Comparison of ENCODE assay signal across 9 cellular contexts in genomic region chr22:19757140-19757984, GRCh38. TPM values are rescaled to one million over a fixed set of nuclear protein-coding genes. Genes with fewer than 3 reads are reported as not detected.
DNase-seq lines count a peak whose midpoint lies in the region; ATAC-seq and TF ChIP-seq lines count a peak whose summit lies in the region.
"Had no signal": no experiment of that assay in that cellular context is flagged by ENCODE, and none has a peak within 500 bp of the region (broad histone marks: within the 10 kb centered on the region; RNA-seq: fewer than 3 reads in every experiment).

No MANE protein-coding gene starts in this region.

- no peak overlapping the region for H3K23ac ChIP-seq in mesenchymal stem cell (ENCODE audit: low read length in 2 of 2)

- H3K4me1 ChIP-seq in HUES48 (ENCODE audit: control insufficient read depth, insufficient read depth, low read length) (peaks cover 10% of the 10 kb centered on the region; the same call in 1 of the 2 replicates), mesenchymal stem cell (ENCODE audit: control insufficient read depth, insufficient read depth, low read depth, low read length) (peaks cover 36% of the 10 kb centered on the region)

- no peaks in the 10 kb centered on the region for H3K9me3 ChIP-seq in HUES48 (ENCODE audit: control insufficient read depth, insufficient read depth, low read length)
- H3K9me3 ChIP-seq in mesenchymal stem cell (ENCODE audit: control insufficient read depth, low read length), result no peaks in the 10 kb centered on the region

- H2BK12ac ChIP-seq in mesenchymal stem cell (ENCODE audit: low read length in 2 of 2), result no peak overlapping the region

- H3K36me3 Mint-ChIP-seq in activated CD8-positive, alpha-beta T cell treated with anti-CD3 and anti-CD28 coated beads for 36 hours (ENCODE audit: low read depth), result no peaks in the 10 kb centered on the region

- H4K8ac ChIP-seq in mesenchymal stem cell (ENCODE audit: low read length), result no peak overlapping the region

- CTCF ChIA-PET in activated CD8-positive, alpha-beta T cell treated with anti-CD3 and anti-CD28 coated beads for 36 hours (lab: Charles Lee), result interaction anchor here (1.0 to 2.4 kb wide), 5 partner anchors 12 to 154 kb away, joined by 3 to 13 read pairs (median 4); no protein-coding TSS in a partner anchor

- H2BK120ac ChIP-seq in mesenchymal stem cell (ENCODE audit: low read depth, low read length), result no peak overlapping the region

- no peak for TF ChIP-seq CTCF in activated CD8-positive, alpha-beta T cell treated with anti-CD3 and anti-CD28 coated beads for 36 hours (IDR thresholded peaks at IDR 0.05)

- no peak overlapping the region for H2AFZ ChIP-seq in mesenchymal stem cell (ENCODE audit: low read depth, low read length)

- peaks cover 28% of the 10 kb centered on the region for H3K4me1 Mint-ChIP-seq in activated CD8-positive, alpha-beta T cell treated with anti-CD3 and anti-CD28 coated beads for 36 hours (ENCODE audit: low read depth)

- POLR2A ChIA-PET in activated CD8-positive, alpha-beta T cell treated with anti-CD3 and anti-CD28 coated beads for 36 hours (lab: Charles Lee), result interaction anchor here (1.0 kb wide), 1 partner anchor 135 kb away, joined by 3 read pairs; no protein-coding TSS in a partner anchor

- H3K4me3 ChIP-seq in HUES48 (ENCODE audit: low read depth, low read length), result peak overlapping the region; percentile 30; the same call in 1 of the 2 replicates
- no peak overlapping the region for H3K4me3 ChIP-seq in mesenchymal stem cell (ENCODE audit: insufficient read depth in 1 of 2, low read depth in 1 of 2, low read length in 2 of 2)

- no peaks in the 10 kb centered on the region for H3K9me3 Mint-ChIP-seq in activated CD8-positive, alpha-beta T cell treated with anti-CD3 and anti-CD28 coated beads for 36 hours

- H3K36me3 ChIP-seq in HUES48 (ENCODE audit: control insufficient read depth, insufficient read depth, low read length) (no peaks in the 10 kb centered on the region), mesenchymal stem cell (ENCODE audit: control insufficient read depth in 1 of 2, insufficient read depth in 2 of 2, low read depth in 1 of 2, low read length in 2 of 2) (peaks cover 0 to 5% of the 10 kb centered on the region in 2 experiments)

- no peaks in the 10 kb centered on the region for H3K79me1 ChIP-seq in mesenchymal stem cell (replicated peaks; ENCODE audit: low read length, poor library complexity, severe bottlenecking)

- H3K4ac ChIP-seq in mesenchymal stem cell (ENCODE audit: low read depth in 1 of 2, low read length in 2 of 2), result no peak overlapping the region

- H3K27ac Mint-ChIP-seq in activated CD8-positive, alpha-beta T cell treated with anti-CD3 and anti-CD28 coated beads for 36 hours, result no peak overlapping the region

- H3K27ac ChIP-seq in HUES48 (ENCODE audit: low read depth, low read length) (no peak overlapping the region), mesenchymal stem cell (ENCODE audit: low read length, poor library complexity, severe bottlenecking) (no peak overlapping the region)

- DNase-seq in AG08396 (ENCODE audit: low spot score), result peak; percentile 59
- no peak for DNase-seq in activated CD8-positive, alpha-beta T cell treated with anti-CD3 and anti-CD28 coated beads for 36 hours
- DNase-seq in mesenchymal stem cell, result peak; percentile 31
- no peak for DNase-seq in A172 (ENCODE audit: low spot score)
- DNase-seq in inferior parietal cortex (ENCODE audit: extremely low spot score), result no peak
- no peak for DNase-seq in effector CD4-positive, alpha-beta T cell
- DNase-seq: SW 1271 had no signal

- WGBS in mesenchymal stem cell, result 21% methylated on average over 16 of the region's 16 CpGs

- H3K4me2 ChIP-seq in mesenchymal stem cell (ENCODE audit: low read length, poor library complexity, severe bottlenecking), result no peak overlapping the region

- no peak overlapping the region for H3K4me3 Mint-ChIP-seq in activated CD8-positive, alpha-beta T cell treated with anti-CD3 and anti-CD28 coated beads for 36 hours

- no peak overlapping the region for H3K18ac ChIP-seq in mesenchymal stem cell (ENCODE audit: low read depth in 1 of 2, low read length in 2 of 2)

- H3K27me3 ChIP-seq in HUES48 (ENCODE audit: control insufficient read depth, insufficient read depth, low read length), result peaks cover 98% of the 10 kb centered on the region
- H3K27me3 ChIP-seq in mesenchymal stem cell (ENCODE audit: control insufficient read depth in 1 of 2, insufficient read depth in 1 of 2, low read length in 2 of 2), result peaks cover 67 to 88% of the 10 kb centered on the region in 2 experiments

- no peak overlapping the region for H4K91ac ChIP-seq in mesenchymal stem cell (ENCODE audit: low read length)

- H3K27me3 Mint-ChIP-seq in activated CD8-positive, alpha-beta T cell treated with anti-CD3 and anti-CD28 coated beads for 36 hours, result peaks cover 57% of the 10 kb centered on the region

- intact Hi-C loops in activated CD8-positive, alpha-beta T cell treated with anti-CD3 and anti-CD28 coated beads for 36 hours (cut with micrococcal nuclease), result no loop called here

- H3K14ac ChIP-seq in mesenchymal stem cell (ENCODE audit: low read length in 2 of 2), result no peak overlapping the region

- ATAC-seq in activated CD8-positive, alpha-beta T cell treated with anti-CD3 and anti-CD28 coated beads for 36 hours, result peak; percentile 8
- ATAC-seq in HG02852 (IDR thresholded peaks at IDR 0.05; ENCODE audit: unreplicated experiment), result no peak

- no peak overlapping the region for H2BK5ac ChIP-seq in mesenchymal stem cell (ENCODE audit: low read depth, low read length, poor library complexity, severe bottlenecking)

- no peak overlapping the region for H3K9ac ChIP-seq in HUES48 (ENCODE audit: low read depth, low read length)
- no peak overlapping the region for H3K9ac ChIP-seq in mesenchymal stem cell (ENCODE audit: low read length)

- H2AK5ac ChIP-seq in mesenchymal stem cell (ENCODE audit: low read length, severe bottlenecking), result no peak overlapping the region

- H2BK15ac ChIP-seq in mesenchymal stem cell (ENCODE audit: low read depth, poor library complexity, severe bottlenecking), result no peak overlapping the region

RNA-seq across cellular contexts. Expression of gene TBX1, which starts 3.2 kb away (rescaled TPM):
- total RNA-seq in activated CD8-positive, alpha-beta T cell treated with anti-CD3 and anti-CD28 coated beads for 36 hours, result not detected
- polyA plus RNA-seq in mesenchymal stem cell (2013, experiment 1 of 2), result 2.4 TPM
- polyA plus RNA-seq in mesenchymal stem cell (2013, experiment 2 of 2), result 2.5 TPM
- 3.7 and 7.4 TPM in 2 replicates for total RNA-seq in A172 (2014; rRNA removed; shearing (Covaris generic))

RNA-seq across cellular contexts. Expression of gene GP1BB, which starts 34.0 kb away (rescaled TPM):
- total RNA-seq in activated CD8-positive, alpha-beta T cell treated with anti-CD3 and anti-CD28 coated beads for 36 hours, result not detected
- 1.0 TPM for polyA plus RNA-seq in mesenchymal stem cell (2013, experiment 1 of 2)
- polyA plus RNA-seq in mesenchymal stem cell (2013, experiment 2 of 2), result 1.2 TPM
- total RNA-seq in A172 (2014; rRNA removed; shearing (Covaris generic)), result 8.5 and 10.5 TPM in 2 replicates

RNA-seq across cellular contexts. Expression of gene SEPTIN5, which starts 43.1 kb away (rescaled TPM):
- total RNA-seq in activated CD8-positive, alpha-beta T cell treated with anti-CD3 and anti-CD28 coated beads for 36 hours, result 1 to 10 TPM; 1.3 to 1.5 TPM
- 5.7 TPM for polyA plus RNA-seq in mesenchymal stem cell (2013, experiment 1 of 2)
- 6.2 TPM for polyA plus RNA-seq in mesenchymal stem cell (2013, experiment 2 of 2)
- 18.7 and 40.3 TPM in 2 replicates for total RNA-seq in A172 (2014; rRNA removed; shearing (Covaris generic))

Comparison
In these comparisons a context has a peak if more than half of its experiments do, and no peak if none do; other contexts are left out.
1. DNase-seq: peak in AG08396 (single experiment) and mesenchymal stem cell (single experiment); none in activated CD8-positive, alpha-beta T cell treated with anti-CD3 and anti-CD28 coated beads for 36 hours (single experiment), A172 (single experiment), inferior parietal cortex (single experiment) and effector CD4-positive, alpha-beta T cell (single experiment).